ENCODE assay signal across 26 cellular contexts in the genomic region with DNA sequence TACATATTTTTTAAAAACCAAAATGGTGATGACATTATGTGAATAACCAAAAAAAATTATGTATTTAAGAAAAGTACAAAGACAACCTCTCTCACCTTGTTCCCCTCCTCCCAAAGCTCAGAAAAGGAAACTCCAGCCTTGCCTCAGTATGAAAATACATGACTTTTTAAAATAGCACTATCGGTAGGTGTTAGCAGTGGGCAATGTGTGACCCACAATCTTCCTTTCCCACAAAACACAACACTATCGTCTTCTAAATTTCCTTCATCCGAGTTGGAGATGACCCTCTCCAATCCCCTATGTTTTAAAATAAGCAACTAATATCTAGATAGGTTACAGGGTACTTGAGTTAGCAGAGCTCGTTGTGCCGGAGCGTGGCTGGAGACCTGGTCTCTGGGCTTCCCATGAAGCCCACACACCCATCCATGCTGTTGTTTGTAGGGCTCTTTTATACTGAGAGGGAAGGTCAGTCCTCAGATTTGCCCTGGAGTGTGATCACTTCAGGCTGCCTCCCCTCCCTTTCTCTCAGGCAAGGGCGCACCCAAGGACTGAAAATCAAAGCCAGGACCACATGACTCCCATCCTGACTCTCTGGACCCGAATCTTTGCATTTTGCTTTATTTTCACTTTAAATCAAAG.
"Had no signal": no experiment of that assay in that cellular context is flagged by ENCODE, and none has a peak within 500 bp of the region (broad histone marks: within the 10 kb centered on the region; RNA-seq: fewer than 3 reads in every experiment).

No MANE protein-coding gene starts in this region.

- H3K36me3 ChIP-seq: ascending aorta, MG63 had no signal

- ATAC-seq: activated CD8-positive, alpha-beta memory T cell treated with anti-CD3 and anti-CD28 coated beads, Interleukin-2, amount 10 ng/mL, durations not matched to agents 7 days and 5 days; body of pancreas; Right ventricle myocardium inferior had no signal

- H3K9me3 Mint-ChIP-seq: activated naive CD4-positive, alpha-beta T cell treated with anti-CD3 and anti-CD28 coated beads, Interleukin-2, amount 50 U/mL, for 24 hours; activated T-cell treated with anti-CD3 and anti-CD28 coated beads, Interleukin-2, amount 50 U/mL, for 24 hours; activated T-helper 1 cell treated with anti-CD3 and anti-CD28 coated beads, Interleukin-12 subunit alpha, Interleukin-12 subunit beta, Interleukin-2, Interleukin-4 antibody, amounts not matched to agents 30 ng/mL and 10 ng/mL and 1 ng/mL, durations not matched to agents 14 hours and 24 hours and 36 hours; T-helper 2 cell treated with Interferon-gamma antibody and Interleukin-4, amounts not matched to agents 5 μg/mL and 100 μg/mL, for 36 hours had no signal

- H3K4me3 ChIP-seq: ascending aorta, body of pancreas, PC-9, SK-N-MC had no signal

- H3K4me3 Mint-ChIP-seq: activated CD8-positive, alpha-beta memory T cell treated with anti-CD3 and anti-CD28 coated beads, Interleukin-2, amount 10 ng/mL, durations not matched to agents 7 days and 5 days; activated naive CD4-positive, alpha-beta T cell treated with anti-CD3 and anti-CD28 coated beads, Interleukin-2, amount 50 U/mL, for 24 hours; activated T-cell treated with anti-CD3 and anti-CD28 coated beads, Interleukin-2, amount 50 U/mL, for 24 hours; activated T-helper 1 cell treated with anti-CD3 and anti-CD28 coated beads, Interleukin-12 subunit alpha, Interleukin-12 subunit beta, Interleukin-2, Interleukin-4 antibody, amounts not matched to agents 30 ng/mL and 10 ng/mL and 1 ng/mL, durations not matched to agents 14 hours and 24 hours and 36 hours; T-helper 2 cell treated with Interferon-gamma antibody and Interleukin-4, amounts not matched to agents 5 μg/mL and 100 μg/mL, for 36 hours had no signal

- H3K9me3 ChIP-seq: ascending aorta, body of pancreas, MG63 had no signal

- FAIRE-seq: bronchial epithelial cell had no signal

- H3K27ac ChIP-seq: ascending aorta, body of pancreas, PC-9, SK-N-MC had no signal

- H3K36me3 Mint-ChIP-seq: activated CD8-positive, alpha-beta memory T cell treated with anti-CD3 and anti-CD28 coated beads, Interleukin-2, amount 10 ng/mL, durations not matched to agents 7 days and 5 days; activated naive CD4-positive, alpha-beta T cell treated with anti-CD3 and anti-CD28 coated beads, Interleukin-2, amount 50 U/mL, for 24 hours had no signal

- H3K27ac Mint-ChIP-seq: activated CD8-positive, alpha-beta memory T cell treated with anti-CD3 and anti-CD28 coated beads, Interleukin-2, amount 10 ng/mL, durations not matched to agents 7 days and 5 days; activated naive CD4-positive, alpha-beta T cell treated with anti-CD3 and anti-CD28 coated beads, Interleukin-2, amount 50 U/mL, for 24 hours; activated T-cell treated with anti-CD3 and anti-CD28 coated beads, Interleukin-2, amount 50 U/mL, for 24 hours; activated T-helper 1 cell treated with anti-CD3 and anti-CD28 coated beads, Interleukin-12 subunit alpha, Interleukin-12 subunit beta, Interleukin-2, Interleukin-4 antibody, amounts not matched to agents 30 ng/mL and 10 ng/mL and 1 ng/mL, durations not matched to agents 14 hours and 24 hours and 36 hours; T-helper 2 cell treated with Interferon-gamma antibody and Interleukin-4, amounts not matched to agents 5 μg/mL and 100 μg/mL, for 36 hours had no signal

- H3K27me3 ChIP-seq: ascending aorta, body of pancreas, MG63 had no signal

- H3K27me3 Mint-ChIP-seq: activated CD8-positive, alpha-beta memory T cell treated with anti-CD3 and anti-CD28 coated beads, Interleukin-2, amount 10 ng/mL, durations not matched to agents 7 days and 5 days; activated naive CD4-positive, alpha-beta T cell treated with anti-CD3 and anti-CD28 coated beads, Interleukin-2, amount 50 U/mL, for 24 hours; activated T-cell treated with anti-CD3 and anti-CD28 coated beads, Interleukin-2, amount 50 U/mL, for 24 hours had no signal

- DNase-seq: activated CD4-positive, alpha-beta T cell treated with anti-CD3 and anti-CD28 coated beads for 48 hours; activated CD4-positive, alpha-beta T cell treated with anti-CD3 and anti-CD28 coated beads, Interleukin-2, amount 50 U/mL, for 4 hours; activated CD4-positive, CD25-positive, alpha-beta regulatory T cell treated with anti-CD3 and anti-CD28 coated beads, Interleukin-2, amount 50 U/mL, for 72 hours; activated CD8-positive, alpha-beta memory T cell treated with anti-CD3 and anti-CD28 coated beads, Interleukin-2, amount 10 ng/mL, durations not matched to agents 7 days and 5 days; activated effector memory CD4-positive, alpha-beta T cell treated with Interleukin-2 at 50 U/mL for 16 hours; activated naive CD4-positive, alpha-beta T cell; activated T-cell treated with anti-CD3 and anti-CD28 coated beads, Interleukin-2, amount 50 U/mL, for 24 hours; body of pancreas; central memory CD4-positive, alpha-beta T cell; MG63; MV-4-11; NCI-H1092 treated with DMSO at 0.1 percent for 48 hours; NCI-H1417 treated with DMSO at 0.1 percent for 48 hours; NCI-H1694; NCI-H2029 treated with DMSO at 0.1 percent for 48 hours; NCI-H510A treated with DMSO at 0.1 percent for 48 hours; NCI-H69; PC-9; T-helper 1 cell had no signal
